ENCODE assay signal across 16 cellular contexts in the genomic region with DNA sequence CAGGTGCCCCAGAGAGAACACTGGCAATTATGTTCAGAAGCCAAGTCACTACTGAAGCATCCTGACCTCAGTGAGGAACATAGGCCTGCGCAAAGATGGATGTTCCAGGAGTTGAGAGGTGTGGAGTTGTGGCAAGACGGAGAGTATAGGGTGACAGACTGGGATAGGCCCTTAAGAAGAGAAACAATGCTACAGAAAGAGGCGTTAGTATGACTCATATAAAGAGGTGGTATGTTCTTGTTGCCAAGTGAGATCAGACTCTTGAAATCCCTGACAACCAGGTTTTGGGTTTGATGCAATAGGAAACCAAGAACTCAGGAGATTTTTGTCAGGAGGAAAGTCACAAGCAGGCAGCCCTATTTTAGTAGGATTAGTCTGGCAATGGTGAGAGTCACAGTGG.
DNase-seq lines count a peak whose midpoint lies in the region; ATAC-seq, FAIRE-seq and TF ChIP-seq lines count a peak whose summit lies in the region.
"Had no signal": no experiment of that assay in that cellular context is flagged by ENCODE, and none has a peak within 500 bp of the region (broad histone marks: within the 10 kb centered on the region; RNA-seq: fewer than 3 reads in every experiment).

No MANE protein-coding gene starts in this region.

- no peaks in the 10 kb centered on the region for H3K36me3 ChIP-seq in HEK293 (ENCODE audit: control insufficient read depth in 2 of 2, insufficient read depth in 1 of 2, low read length in 2 of 2)
- no peaks in the 10 kb centered on the region for H3K36me3 ChIP-seq in OCI-LY3 (replicated peaks; ENCODE audit: low read depth, low read length)
- H3K36me3 ChIP-seq in H1 (ENCODE audit: control insufficient read depth in 2 of 4, insufficient read depth in 4 of 4, low read length in 3 of 4): no peaks in the 10 kb centered on the region
- H3K36me3 ChIP-seq in tibial nerve: no peaks in the 10 kb centered on the region
- no peaks in the 10 kb centered on the region for H3K36me3 ChIP-seq in CD8-positive, alpha-beta T cell (ENCODE audit: insufficient read depth, low read length)

- H3K4me2 ChIP-seq in OCI-LY3 (ENCODE audit: low read length) (no peak overlapping the region), H1 (ENCODE audit: insufficient read depth in 1 of 2, low read depth in 2 of 2, low read length in 2 of 2) (no peak overlapping the region)

- no peaks in the 10 kb centered on the region for H3K27me3 Mint-ChIP-seq in activated CD8-positive, alpha-beta T cell treated with anti-CD3 and anti-CD28 coated beads for 36 hours
- H3K27me3 Mint-ChIP-seq in CD8-positive, alpha-beta T cell (ENCODE audit: low read depth): no peaks in the 10 kb centered on the region
- H3K27me3 Mint-ChIP-seq: activated naive CD8-positive, alpha-beta T cell treated with anti-CD3 and anti-CD28 coated beads, Interleukin-2, amount 10 ng/mL, durations not matched to agents 7 days and 5 days; natural killer cell treated with Interleukin-12 subunit alpha and Interleukin-12 subunit beta and Interleukin-15 and Interleukin-18, amount 100 ng/mL, for 72 hours had no signal

- H3K18ac ChIP-seq in H1 (ENCODE audit: extremely low read depth, low read length): no peak overlapping the region

- POLR2A ChIA-PET in HEK293 (lab: Yijun Ruan, JAX): no interaction called here
- POLR2A ChIA-PET in H1 (lab: Charles Lee; ENCODE audit: partially characterized antibody): no interaction called here
- POLR2A ChIA-PET in activated CD8-positive, alpha-beta T cell treated with anti-CD3 and anti-CD28 coated beads for 36 hours (lab: Charles Lee): no interaction called here
- POLR2A ChIA-PET in CD8-positive, alpha-beta T cell (lab: Charles Lee): no interaction called here

- no peak overlapping the region for H4K91ac ChIP-seq in H1 (replicated peaks; ENCODE audit: insufficient read length, low read length)

- TF ChIP-seq POLR2A in H1 (IDR thresholded peaks at IDR 0.05; ENCODE audit: control extremely low read depth in 1 of 2, low read depth in 2 of 2, low read length in 2 of 2) (no peak), tibial nerve (IDR thresholded peaks at IDR 0.05) (no peak)

- H2AFZ ChIP-seq in OCI-LY3 (ENCODE audit: low read depth, low read length) (peak overlapping the region; percentile 5; the same call in 1 of the 2 replicates), H1 (ENCODE audit: low read length) (peak overlapping the region; percentile 40; the same call in 1 of the 2 replicates)

- no peak overlapping the region for H2AK5ac ChIP-seq in H1 (ENCODE audit: low read depth, low read length)

- no peak overlapping the region; the same call in 1 of the 2 replicates for H2BK12ac ChIP-seq in H1 (ENCODE audit: low read depth, low read length)

- H3K4me3 ChIP-seq in HEK293 (ENCODE audit: low read depth, low read length) (no peak overlapping the region), OCI-LY3 (ENCODE audit: low read length) (no peak overlapping the region), H1 (ENCODE audit: extremely low read depth in 1 of 4, insufficient read depth in 2 of 4, low read depth in 3 of 4, low read length in 4 of 4) (no peak overlapping the region), tibial nerve (no peak overlapping the region)
- H3K4me3 ChIP-seq in CD8-positive, alpha-beta T cell (ENCODE audit: low read depth, low read length): no peak overlapping the region

- no peak overlapping the region for H3K27ac Mint-ChIP-seq in activated CD8-positive, alpha-beta T cell treated with anti-CD3 and anti-CD28 coated beads for 36 hours
- no peak overlapping the region for H3K27ac Mint-ChIP-seq in CD8-positive, alpha-beta T cell
- H3K27ac Mint-ChIP-seq: activated naive CD8-positive, alpha-beta T cell treated with anti-CD3 and anti-CD28 coated beads, Interleukin-2, amount 10 ng/mL, durations not matched to agents 7 days and 5 days; natural killer cell treated with Interleukin-12 subunit alpha and Interleukin-12 subunit beta and Interleukin-15 and Interleukin-18, amount 100 ng/mL, for 72 hours had no signal

- no peak overlapping the region for H3K4ac ChIP-seq in H1 (replicated peaks; ENCODE audit: insufficient read length, low read depth, low read length)

- TF ChIP-seq EP300 in H1 (IDR thresholded peaks at IDR 0.05; ENCODE audit: borderline replicate concordance in 1 of 2, low read depth in 2 of 2, low read length in 2 of 2) (no peak), tibial nerve (IDR thresholded peaks at IDR 0.05) (no peak)

- H3K9ac ChIP-seq in OCI-LY3 (ENCODE audit: low read length) (no peak overlapping the region), H1 (replicated peaks in 1 of 4; ENCODE audit: extremely low read depth in 1 of 4, low read depth in 3 of 4, low read length in 3 of 4) (no peak overlapping the region)

- ATAC-seq in activated CD8-positive, alpha-beta T cell treated with anti-CD3 and anti-CD28 coated beads for 36 hours: no peak
- no peak for ATAC-seq in CD8-positive, alpha-beta T cell
- ATAC-seq: activated T-cell treated with anti-CD3 and anti-CD28 coated beads, Interleukin-2, amount 50 U/mL, for 4 hours; natural killer cell treated with Interleukin-12 subunit alpha and Interleukin-12 subunit beta and Interleukin-15 and Interleukin-18, amount 100 ng/mL, for 72 hours had no signal

- CTCF ChIA-PET in HEK293 (lab: Yijun Ruan, JAX): no interaction called here
- CTCF ChIA-PET in H1 (lab: Charles Lee; ENCODE audit: partially characterized antibody): interaction anchor here (1.4 kb wide), 1 partner anchor 13 kb away, joined by 4 read pairs; no protein-coding TSS in a partner anchor
- CTCF ChIA-PET in activated CD8-positive, alpha-beta T cell treated with anti-CD3 and anti-CD28 coated beads for 36 hours (lab: Charles Lee): no interaction called here
- CTCF ChIA-PET in CD8-positive, alpha-beta T cell (lab: Charles Lee): no interaction called here

- H2BK20ac ChIP-seq in H1 (ENCODE audit: low read length): no peak overlapping the region

- H3K4me1 Mint-ChIP-seq in activated CD8-positive, alpha-beta T cell treated with anti-CD3 and anti-CD28 coated beads for 36 hours (ENCODE audit: low read depth): no peaks in the 10 kb centered on the region
- no peaks in the 10 kb centered on the region for H3K4me1 Mint-ChIP-seq in CD8-positive, alpha-beta T cell (ENCODE audit: low read depth)
- H3K4me1 Mint-ChIP-seq: activated naive CD8-positive, alpha-beta T cell treated with anti-CD3 and anti-CD28 coated beads, Interleukin-2, amount 10 ng/mL, durations not matched to agents 7 days and 5 days had no signal

- TF ChIP-seq CTCF in HEK293 (tag by site-specific recombination; IDR thresholded peaks at IDR 0.05) (no peak), OCI-LY3 (IDR thresholded peaks at IDR 0.05; ENCODE audit: low read depth, low read length) (no peak), H1 (IDR thresholded peaks at IDR 0.05; ENCODE audit: control extremely low read depth in 1 of 3, insufficient read depth in 1 of 3, low read depth in 1 of 3, low read length in 3 of 3) (no peak), tibial nerve (IDR thresholded peaks at IDR 0.05) (no peak)
- TF ChIP-seq CTCF in activated CD8-positive, alpha-beta T cell treated with anti-CD3 and anti-CD28 coated beads for 36 hours (IDR thresholded peaks at IDR 0.05): no peak
- no peak for TF ChIP-seq CTCF in CD8-positive, alpha-beta T cell (IDR thresholded peaks at IDR 0.05)

- H3K23me2 ChIP-seq in H1 (ENCODE audit: low read depth, low read length): no peaks in the 10 kb centered on the region

- H3K9me3 ChIP-seq in HEK293 (ENCODE audit: control insufficient read depth, insufficient read depth, low read depth, low read length): no peaks in the 10 kb centered on the region
- H3K9me3 ChIP-seq in OCI-LY3 (ENCODE audit: insufficient read depth, low read length): no peaks in the 10 kb centered on the region
- H3K9me3 ChIP-seq in H1 (ENCODE audit: insufficient read depth in 2 of 2, low read depth in 1 of 2, low read length in 1 of 2): no peaks in the 10 kb centered on the region
- no peaks in the 10 kb centered on the region for H3K9me3 ChIP-seq in tibial nerve
- no peaks in the 10 kb centered on the region for H3K9me3 ChIP-seq in CD8-positive, alpha-beta T cell (ENCODE audit: low read length)

- no peak overlapping the region for H2BK15ac ChIP-seq in H1 (ENCODE audit: low read length)

- H4K8ac ChIP-seq in H1 (ENCODE audit: extremely low read depth, insufficient read depth, low read length): no peak overlapping the region

- no peak overlapping the region for H2BK120ac ChIP-seq in H1 (replicated peaks; ENCODE audit: low read depth, low read length)

- no peaks in the 10 kb centered on the region for H3K36me3 Mint-ChIP-seq in activated CD8-positive, alpha-beta T cell treated with anti-CD3 and anti-CD28 coated beads for 36 hours (ENCODE audit: low read depth)
- no peaks in the 10 kb centered on the region for H3K36me3 Mint-ChIP-seq in CD8-positive, alpha-beta T cell
- H3K36me3 Mint-ChIP-seq: activated naive CD8-positive, alpha-beta T cell treated with anti-CD3 and anti-CD28 coated beads, Interleukin-2, amount 10 ng/mL, durations not matched to agents 7 days and 5 days; natural killer cell treated with Interleukin-12 subunit alpha and Interleukin-12 subunit beta and Interleukin-15 and Interleukin-18, amount 100 ng/mL, for 72 hours had no signal

- H3K4me3 Mint-ChIP-seq in activated CD8-positive, alpha-beta T cell treated with anti-CD3 and anti-CD28 coated beads for 36 hours: no peak overlapping the region
- H3K4me3 Mint-ChIP-seq in CD8-positive, alpha-beta T cell: no peak overlapping the region
- H3K4me3 Mint-ChIP-seq: activated naive CD8-positive, alpha-beta T cell treated with anti-CD3 and anti-CD28 coated beads, Interleukin-2, amount 10 ng/mL, durations not matched to agents 7 days and 5 days; activated T-cell treated with anti-CD3 and anti-CD28 coated beads, Interleukin-2, amount 50 U/mL, for 4 hours; natural killer cell treated with Interleukin-12 subunit alpha and Interleukin-12 subunit beta and Interleukin-15 and Interleukin-18, amount 100 ng/mL, for 72 hours had no signal

- H2BK5ac ChIP-seq in H1 (ENCODE audit: low read depth, low read length): no peak overlapping the region

- H4K20me1 ChIP-seq in OCI-LY3 (ENCODE audit: insufficient read depth, low read length) (no peaks in the 10 kb centered on the region), H1 (replicated peaks in 1 of 2; ENCODE audit: control insufficient read depth in 1 of 2, insufficient read depth in 2 of 2, low read length in 2 of 2) (no peaks in the 10 kb centered on the region)

- H4K5ac ChIP-seq in H1 (ENCODE audit: insufficient read length, low read depth, low read length): no peak overlapping the region

- no peak overlapping the region for H3K23ac ChIP-seq in H1 (ENCODE audit: insufficient read length)

- H3K27me3 ChIP-seq in OCI-LY3 (ENCODE audit: low read depth, low read length): no peaks in the 10 kb centered on the region
- no peaks in the 10 kb centered on the region; a peak in 1 of 7 replicates for H3K27me3 ChIP-seq in H1 (replicated peaks in 1 of 4; ENCODE audit: control insufficient read depth in 3 of 4, extremely low read depth in 1 of 4, insufficient read depth in 3 of 4, low read length in 3 of 4)
- H3K27me3 ChIP-seq in tibial nerve: no peaks in the 10 kb centered on the region
- H3K27me3 ChIP-seq in CD8-positive, alpha-beta T cell (ENCODE audit: insufficient read depth, low read length): no peaks in the 10 kb centered on the region

- no peak for TF ChIP-seq RAD21 in H1 (IDR thresholded peaks at IDR 0.05 in 1 of 2, conservative IDR thresholded peaks at IDR 0.05 in 1 of 2; ENCODE audit: low read depth in 2 of 2, low read length in 2 of 2)

- H3K27ac ChIP-seq in HEK293 (ENCODE audit: extremely low read depth, low read depth, low read length) (no peak overlapping the region), OCI-LY3 (ENCODE audit: low read length) (no peak overlapping the region), H1 (ENCODE audit: low read depth, low read length) (no peak overlapping the region), tibial nerve (no peak overlapping the region)
- H3K27ac ChIP-seq in CD8-positive, alpha-beta T cell (ENCODE audit: low read depth, low read length): no peak overlapping the region

- no peak overlapping the region for H3K56ac ChIP-seq in H1 (replicated peaks; ENCODE audit: insufficient read length, low read depth, low read length)

- WGBS in H1 (ENCODE audit: extremely low coverage in 1 of 2, insufficient coverage in 1 of 2, insufficient read length in 1 of 2, insufficient replicate concordance in 2 of 2, low coverage in 1 of 2, low lambda C conversion rate in 2 of 2, missing lambda C conversion rate in 1 of 2), 2 experiments: 84% methylated on average over 3 of the region's 3 CpGs; no CpG with 5 or more reads in 1 of the 2 experiments
- 83 to 94% methylated on average over 3 of the region's 3 CpGs for WGBS in tibial nerve, 2 donors

- H3K79me2 ChIP-seq in OCI-LY3 (ENCODE audit: low read length) (no peaks in the 10 kb centered on the region), H1 (ENCODE audit: control insufficient read depth in 1 of 2, insufficient read depth in 2 of 2, low read length in 2 of 2) (no peaks in the 10 kb centered on the region)

- no peak for FAIRE-seq in H1 (lab: Jason Lieb, UNC)
- FAIRE-seq: endometrium, islet of Langerhans had no signal

- H3K4me1 ChIP-seq in HEK293 (ENCODE audit: control insufficient read depth, insufficient read depth, low read length): peaks cover 8% of the 10 kb centered on the region; the same call in 1 of the 2 replicates
- peaks cover 27% of the 10 kb centered on the region for H3K4me1 ChIP-seq in OCI-LY3 (ENCODE audit: low read length)
- no peaks in the 10 kb centered on the region for H3K4me1 ChIP-seq in H1 (replicated peaks in 1 of 4; ENCODE audit: control insufficient read depth in 3 of 4, insufficient read depth in 4 of 4, low read length in 3 of 4)
- peaks cover 0 to 6% (median 0%) of the 10 kb centered on the region in 4 donors for H3K4me1 ChIP-seq in tibial nerve
- H3K4me1 ChIP-seq in CD8-positive, alpha-beta T cell (ENCODE audit: insufficient read depth, low read length): no peaks in the 10 kb centered on the region

- peaks cover 6% of the 10 kb centered on the region for H3K9me3 Mint-ChIP-seq in activated CD8-positive, alpha-beta T cell treated with anti-CD3 and anti-CD28 coated beads for 36 hours
- peaks cover 21% of the 10 kb centered on the region for H3K9me3 Mint-ChIP-seq in CD8-positive, alpha-beta T cell
- H3K9me3 Mint-ChIP-seq: activated naive CD8-positive, alpha-beta T cell treated with anti-CD3 and anti-CD28 coated beads, Interleukin-2, amount 10 ng/mL, durations not matched to agents 7 days and 5 days had no signal

- DNase-seq in H1 (ENCODE audit: low read depth in 1 of 2, low spot score in 2 of 2): no peak
- DNase-seq in non-pigmented ciliary epithelial cell (ENCODE audit: low read depth): peak; percentile 32
- no peak for DNase-seq in tibial nerve (ENCODE audit: low spot score in 2 of 2)
- no peak for DNase-seq in activated CD8-positive, alpha-beta T cell treated with anti-CD3 and anti-CD28 coated beads for 36 hours
- no peak for DNase-seq in CD8-positive, alpha-beta T cell
- DNase-seq in hippocampal formation (lab: John Stamatoyannopoulos, UW): no peak
- DNase-seq: activated naive CD8-positive, alpha-beta T cell treated with anti-CD3 and anti-CD28 coated beads, Interleukin-2, amount 10 ng/mL, durations not matched to agents 7 days and 5 days; activated T-cell treated with anti-CD3 and anti-CD28 coated beads, Interleukin-2, amount 50 U/mL, for 4 hours; cerebellar nuclear complex; NCI-H1436; NCI-H526 had no signal

- intact Hi-C loops in activated CD8-positive, alpha-beta T cell treated with anti-CD3 and anti-CD28 coated beads for 36 hours (cut with micrococcal nuclease): no loop called here
- intact Hi-C loops in CD8-positive, alpha-beta T cell (cut with DNase I, micrococcal nuclease): no loop called here

- no peak overlapping the region for H3K14ac ChIP-seq in H1 (ENCODE audit: insufficient read length)

- no peaks in the 10 kb centered on the region for H3K79me1 ChIP-seq in H1 (ENCODE audit: low read depth, low read length)
